ENCODE assay signal across 28 cellular contexts in genomic region chr1:47761201-47761930, GRCh38.
"Had no signal": no experiment of that assay in that cellular context is flagged by ENCODE, and none has a peak within 500 bp of the region (broad histone marks: within the 10 kb centered on the region; RNA-seq: fewer than 3 reads in every experiment).

No MANE protein-coding gene starts in this region.

- DNase-seq: activated CD4-positive, alpha-beta T cell treated with anti-CD3 and anti-CD28 coated beads for 48 hours; activated CD4-positive, alpha-beta T cell treated with anti-CD3 and anti-CD28 coated beads, Interleukin-2, amount 50 U/mL, for 48 hours; activated CD4-positive, CD25-positive, alpha-beta regulatory T cell treated with anti-CD3 and anti-CD28 coated beads, Interleukin-2, amount 50 U/mL, for 72 hours; activated CD8-positive, alpha-beta memory T cell treated with anti-CD3 and anti-CD28 coated beads, Interleukin-2, amount 10 ng/mL, durations not matched to agents 7 days and 5 days; activated effector memory CD4-positive, alpha-beta T cell treated with Interleukin-2 at 50 U/mL for 16 hours; activated naive CD4-positive, alpha-beta T cell; activated T-cell treated with anti-CD3 and anti-CD28 coated beads, Interleukin-2, amount 50 U/mL, for 24 hours; body of pancreas; Karpas-422; MM.1S; NCI-H1105; NCI-H1436 treated with DMSO at 0.1 percent for 48 hours; NCI-H187; NCI-H2081; NCI-H446; NCI-H524; NCI-H774; SHP77; T-helper 17 cell; T-helper 9 cell had no signal

- H3K27ac ChIP-seq: body of pancreas, Peyer's patch, RWPE1, SJSA1 had no signal

- H3K4me1 ChIP-seq: Peyer's patch had no signal

- H3K4me1 Mint-ChIP-seq: activated CD8-positive, alpha-beta memory T cell treated with anti-CD3 and anti-CD28 coated beads, Interleukin-2, amount 10 ng/mL, durations not matched to agents 7 days and 5 days; activated naive CD4-positive, alpha-beta T cell treated with anti-CD3 and anti-CD28 coated beads, Interleukin-2, amount 50 U/mL, for 24 hours; central memory CD8-positive, alpha-beta T cell; WTC11 had no signal

- ATAC-seq: activated CD8-positive, alpha-beta memory T cell treated with anti-CD3 and anti-CD28 coated beads, Interleukin-2, amount 10 ng/mL, durations not matched to agents 7 days and 5 days; body of pancreas; K562; T-helper 17 cell; WTC11 had no signal

- H3K36me3 Mint-ChIP-seq: activated CD8-positive, alpha-beta memory T cell treated with anti-CD3 and anti-CD28 coated beads, Interleukin-2, amount 10 ng/mL, durations not matched to agents 7 days and 5 days; activated naive CD4-positive, alpha-beta T cell treated with anti-CD3 and anti-CD28 coated beads, Interleukin-2, amount 50 U/mL, for 24 hours; WTC11 had no signal

- H3K27me3 ChIP-seq: body of pancreas, Peyer's patch, SJSA1 had no signal

- H3K36me3 ChIP-seq: Peyer's patch, SJSA1 had no signal

- H3K27ac Mint-ChIP-seq: activated CD8-positive, alpha-beta memory T cell treated with anti-CD3 and anti-CD28 coated beads, Interleukin-2, amount 10 ng/mL, durations not matched to agents 7 days and 5 days; activated naive CD4-positive, alpha-beta T cell treated with anti-CD3 and anti-CD28 coated beads, Interleukin-2, amount 50 U/mL, for 24 hours; activated T-cell treated with anti-CD3 and anti-CD28 coated beads, Interleukin-2, amount 50 U/mL, for 24 hours; activated T-helper 1 cell treated with anti-CD3 and anti-CD28 coated beads, Interleukin-12 subunit alpha, Interleukin-12 subunit beta, Interleukin-2, Interleukin-4 antibody, amounts not matched to agents 30 ng/mL and 10 ng/mL and 1 ng/mL, durations not matched to agents 14 hours and 24 hours and 36 hours; T-helper 17 cell; WTC11 had no signal

- H3K4me3 ChIP-seq: body of pancreas, K562, Peyer's patch, SJSA1 had no signal

- H3K9me3 ChIP-seq: body of pancreas, Peyer's patch, SJSA1 had no signal

- H3K9me3 Mint-ChIP-seq: activated naive CD4-positive, alpha-beta T cell treated with anti-CD3 and anti-CD28 coated beads, Interleukin-2, amount 50 U/mL, for 24 hours; activated T-cell treated with anti-CD3 and anti-CD28 coated beads, Interleukin-2, amount 50 U/mL, for 24 hours; activated T-helper 1 cell treated with anti-CD3 and anti-CD28 coated beads, Interleukin-12 subunit alpha, Interleukin-12 subunit beta, Interleukin-2, Interleukin-4 antibody, amounts not matched to agents 30 ng/mL and 10 ng/mL and 1 ng/mL, durations not matched to agents 14 hours and 24 hours and 36 hours; central memory CD8-positive, alpha-beta T cell; WTC11 had no signal

- H3K4me3 Mint-ChIP-seq: activated CD8-positive, alpha-beta memory T cell treated with anti-CD3 and anti-CD28 coated beads, Interleukin-2, amount 10 ng/mL, durations not matched to agents 7 days and 5 days; activated naive CD4-positive, alpha-beta T cell treated with anti-CD3 and anti-CD28 coated beads, Interleukin-2, amount 50 U/mL, for 24 hours; activated T-cell treated with anti-CD3 and anti-CD28 coated beads, Interleukin-2, amount 50 U/mL, for 24 hours; activated T-helper 1 cell treated with anti-CD3 and anti-CD28 coated beads, Interleukin-12 subunit alpha, Interleukin-12 subunit beta, Interleukin-2, Interleukin-4 antibody, amounts not matched to agents 30 ng/mL and 10 ng/mL and 1 ng/mL, durations not matched to agents 14 hours and 24 hours and 36 hours; central memory CD8-positive, alpha-beta T cell; T-helper 17 cell; WTC11 had no signal
